In the genomic region with DNA sequence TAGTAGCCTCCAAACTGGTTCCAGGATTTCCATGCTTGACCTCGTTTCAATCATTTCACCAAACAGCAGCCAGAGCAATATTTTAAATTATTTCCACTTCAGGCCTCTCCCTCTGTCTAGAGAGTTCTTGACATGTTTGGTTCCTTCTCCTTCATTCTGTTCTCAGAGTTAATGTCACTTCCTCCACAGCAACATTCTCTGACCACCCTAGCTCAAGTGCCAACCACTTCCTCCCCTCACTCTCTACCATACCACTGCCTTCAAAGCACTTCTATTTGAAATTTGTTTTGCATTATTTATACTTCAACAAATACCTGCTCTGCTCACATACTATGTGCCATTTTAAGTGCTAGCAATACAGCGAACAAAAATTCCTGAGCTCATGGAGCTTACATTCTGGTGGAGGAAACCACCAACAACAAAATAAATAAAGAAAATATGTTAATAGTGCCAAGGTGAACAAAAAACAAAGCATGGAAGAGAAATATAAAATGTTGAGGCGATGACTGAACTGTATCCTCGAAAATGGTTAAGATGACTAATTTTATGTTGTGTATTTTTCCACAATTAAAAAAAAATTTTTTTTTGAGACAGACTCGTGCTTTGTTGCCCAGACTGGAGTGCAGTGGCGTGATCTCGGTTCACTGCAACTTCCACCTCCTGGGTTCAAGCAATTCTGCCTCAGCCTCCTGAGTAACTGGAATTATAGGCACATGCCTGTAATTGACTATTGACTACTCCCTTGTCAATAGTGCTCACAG, we compare ENCODE assay signal across 1 cellular context.
A peak's percentile ranks its signal among the peaks of the same experiment; 100 is the strongest.
TF ChIP-seq lines count a peak whose summit lies in the region.

No MANE protein-coding gene starts in this region.

TF ChIP-seq in HepG2, 621 proteins besides CTCF, POLR2A, EP300 and RAD21 (continued from another document):
- TF ChIP-seq, protein P1, sequence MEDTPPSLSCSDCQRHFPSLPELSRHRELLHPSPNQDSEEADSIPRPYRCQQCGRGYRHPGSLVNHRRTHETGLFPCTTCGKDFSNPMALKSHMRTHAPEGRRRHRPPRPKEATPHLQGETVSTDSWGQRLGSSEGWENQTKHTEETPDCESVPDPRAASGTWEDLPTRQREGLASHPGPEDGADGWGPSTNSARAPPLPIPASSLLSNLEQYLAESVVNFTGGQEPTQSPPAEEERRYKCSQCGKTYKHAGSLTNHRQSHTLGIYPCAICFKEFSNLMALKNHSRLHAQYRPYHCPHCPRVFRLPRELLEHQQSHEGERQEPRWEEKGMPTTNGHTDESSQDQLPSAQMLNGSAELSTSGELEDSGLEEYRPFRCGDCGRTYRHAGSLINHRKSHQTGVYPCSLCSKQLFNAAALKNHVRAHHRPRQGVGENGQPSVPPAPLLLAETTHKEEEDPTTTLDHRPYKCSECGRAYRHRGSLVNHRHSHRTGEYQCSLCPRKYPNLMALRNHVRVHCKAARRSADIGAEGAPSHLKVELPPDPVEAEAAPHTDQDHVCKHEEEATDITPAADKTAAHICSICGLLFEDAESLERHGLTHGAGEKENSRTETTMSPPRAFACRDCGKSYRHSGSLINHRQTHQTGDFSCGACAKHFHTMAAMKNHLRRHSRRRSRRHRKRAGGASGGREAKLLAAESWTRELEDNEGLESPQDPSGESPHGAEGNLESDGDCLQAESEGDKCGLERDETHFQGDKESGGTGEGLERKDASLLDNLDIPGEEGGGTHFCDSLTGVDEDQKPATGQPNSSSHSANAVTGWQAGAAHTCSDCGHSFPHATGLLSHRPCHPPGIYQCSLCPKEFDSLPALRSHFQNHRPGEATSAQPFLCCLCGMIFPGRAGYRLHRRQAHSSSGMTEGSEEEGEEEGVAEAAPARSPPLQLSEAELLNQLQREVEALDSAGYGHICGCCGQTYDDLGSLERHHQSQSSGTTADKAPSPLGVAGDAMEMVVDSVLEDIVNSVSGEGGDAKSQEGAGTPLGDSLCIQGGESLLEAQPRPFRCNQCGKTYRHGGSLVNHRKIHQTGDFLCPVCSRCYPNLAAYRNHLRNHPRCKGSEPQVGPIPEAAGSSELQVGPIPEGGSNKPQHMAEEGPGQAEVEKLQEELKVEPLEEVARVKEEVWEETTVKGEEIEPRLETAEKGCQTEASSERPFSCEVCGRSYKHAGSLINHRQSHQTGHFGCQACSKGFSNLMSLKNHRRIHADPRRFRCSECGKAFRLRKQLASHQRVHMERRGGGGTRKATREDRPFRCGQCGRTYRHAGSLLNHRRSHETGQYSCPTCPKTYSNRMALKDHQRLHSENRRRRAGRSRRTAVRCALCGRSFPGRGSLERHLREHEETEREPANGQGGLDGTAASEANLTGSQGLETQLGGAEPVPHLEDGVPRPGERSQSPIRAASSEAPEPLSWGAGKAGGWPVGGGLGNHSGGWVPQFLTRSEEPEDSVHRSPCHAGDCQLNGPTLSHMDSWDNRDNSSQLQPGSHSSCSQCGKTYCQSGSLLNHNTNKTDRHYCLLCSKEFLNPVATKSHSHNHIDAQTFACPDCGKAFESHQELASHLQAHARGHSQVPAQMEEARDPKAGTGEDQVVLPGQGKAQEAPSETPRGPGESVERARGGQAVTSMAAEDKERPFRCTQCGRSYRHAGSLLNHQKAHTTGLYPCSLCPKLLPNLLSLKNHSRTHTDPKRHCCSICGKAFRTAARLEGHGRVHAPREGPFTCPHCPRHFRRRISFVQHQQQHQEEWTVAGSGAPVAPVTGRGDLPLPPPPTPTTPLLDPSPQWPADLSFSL (CRISPR knock-in tag; IDR thresholded peaks at IDR 0.05), result 0 out of 2 replicates have a peak, but pooled peaks have one; percentile 43
